In genomic region chr13:97321616-97322321, GRCh38 we compare ENCODE assay signal across 24 cellular contexts.
DNase-seq lines count a peak whose midpoint lies in the region; ATAC-seq and TF ChIP-seq lines count a peak whose summit lies in the region.
"Had no signal": no experiment of that assay in that cellular context is flagged by ENCODE, and none has a peak within 500 bp of the region (broad histone marks: within the 10 kb centered on the region; RNA-seq: fewer than 3 reads in every experiment).

No MANE protein-coding gene starts in this region.

- no peak overlapping the region for H3K14ac ChIP-seq in neuronal stem cell (ENCODE audit: low read length)

- H3K9me3 Mint-ChIP-seq in CD8-positive, alpha-beta memory T cell = no peaks in the 10 kb centered on the region
- H3K9me3 Mint-ChIP-seq: activated CD8-positive, alpha-beta T cell treated with anti-CD3 and anti-CD28 coated beads for 36 hours; CD4-positive, alpha-beta T cell; naive thymus-derived CD8-positive, alpha-beta T cell had no signal

- peak overlapping the region in 2 of 8 donors; percentile 35 to 39 for H3K27ac Mint-ChIP-seq in CD8-positive, alpha-beta memory T cell
- H3K27ac Mint-ChIP-seq: activated CD8-positive, alpha-beta T cell treated with anti-CD3 and anti-CD28 coated beads for 36 hours; CD4-positive, alpha-beta T cell had no signal

- CTCF ChIA-PET in CD8-positive, alpha-beta memory T cell (lab: Charles Lee) = interaction anchor here (1.2 kb wide), 1 partner anchor 212 kb away, joined by 3 read pairs; no protein-coding TSS in a partner anchor

- no peak overlapping the region for H3K4me2 ChIP-seq in neuronal stem cell (ENCODE audit: insufficient read depth, low read length, poor library complexity, severe bottlenecking)

- H3K27ac ChIP-seq in caudate nucleus (ENCODE audit: low read depth, low read length) = peak overlapping the region; percentile 74
- H3K27ac ChIP-seq in heart left ventricle = peak overlapping the region in 7 of 12 donors; percentile 6 to 63 (median 34)
- H3K27ac ChIP-seq in neuronal stem cell (replicated peaks; ENCODE audit: low read length) = no peak overlapping the region
- peak overlapping the region; percentile 5 for H3K27ac ChIP-seq in vagina
- no peak overlapping the region for H3K27ac ChIP-seq in CD8-positive, alpha-beta memory T cell (ENCODE audit: low read depth, low read length)
- H3K27ac ChIP-seq in left lung = no peak overlapping the region
- H3K27ac ChIP-seq: right lobe of liver had no signal

- no peak overlapping the region for H4K8ac ChIP-seq in neuronal stem cell (ENCODE audit: low read depth, low read length)

- H3K79me1 ChIP-seq in neuronal stem cell (ENCODE audit: low read depth, low read length) = no peaks in the 10 kb centered on the region

- H3K27me3 ChIP-seq in heart left ventricle = no peaks in the 10 kb centered on the region
- H3K27me3 ChIP-seq in neuronal stem cell (ENCODE audit: control insufficient read depth in 3 of 3, insufficient read depth in 3 of 3, low read depth in 1 of 3, low read length in 3 of 3) = no peaks in the 10 kb centered on the region
- no peaks in the 10 kb centered on the region for H3K27me3 ChIP-seq in vagina
- no peaks in the 10 kb centered on the region for H3K27me3 ChIP-seq in CD8-positive, alpha-beta memory T cell (ENCODE audit: insufficient read depth, low read length, poor library complexity, severe bottlenecking)
- no peaks in the 10 kb centered on the region for H3K27me3 ChIP-seq in left lung
- H3K27me3 ChIP-seq: right lobe of liver had no signal

- no peak overlapping the region for H3K23ac ChIP-seq in neuronal stem cell (ENCODE audit: low read depth, low read length, poor library complexity)

- H2AFZ ChIP-seq in neuronal stem cell (ENCODE audit: low read length) = no peak overlapping the region

- TF ChIP-seq POLR2A in heart left ventricle (IDR thresholded peaks at IDR 0.05) (no peak), vagina (IDR thresholded peaks at IDR 0.05) (no peak)

- no peaks in the 10 kb centered on the region for H3K27me3 Mint-ChIP-seq in CD8-positive, alpha-beta memory T cell
- H3K27me3 Mint-ChIP-seq: activated CD8-positive, alpha-beta T cell treated with anti-CD3 and anti-CD28 coated beads for 36 hours; CD4-positive, alpha-beta T cell; naive thymus-derived CD8-positive, alpha-beta T cell had no signal

- no peak overlapping the region for H2BK12ac ChIP-seq in neuronal stem cell (ENCODE audit: low read length)

- no peak overlapping the region for H3K4ac ChIP-seq in neuronal stem cell (ENCODE audit: low read length)

- WGBS in heart left ventricle, 4 donors = 48 to 55% (median 54%) methylated on average over 7 of the region's 7 CpGs
- no CpG with 5 or more reads among the region's 7 CpGs for WGBS in neuronal stem cell (ENCODE audit: extremely low coverage in 2 of 2, insufficient read length in 2 of 2, insufficient replicate concordance in 1 of 2), 2 donors

- intact Hi-C loops in heart left ventricle (cut with DNase I) (no loop called here), vagina (cut with DNase I) (no loop called here), left lung (cut with DNase I) (no loop called here)

- H2BK15ac ChIP-seq in neuronal stem cell (ENCODE audit: low read length) = no peak overlapping the region

- peaks cover 0 to 5% (median 0%) of the 10 kb centered on the region in 3 donors for H3K36me3 Mint-ChIP-seq in CD8-positive, alpha-beta memory T cell

- no peak overlapping the region for H3K9ac ChIP-seq in neuronal stem cell (ENCODE audit: low read depth, low read length, poor library complexity)

- no peak overlapping the region for H3K4me3 Mint-ChIP-seq in CD8-positive, alpha-beta memory T cell
- H3K4me3 Mint-ChIP-seq: activated CD8-positive, alpha-beta T cell treated with anti-CD3 and anti-CD28 coated beads for 36 hours; CD4-positive, alpha-beta T cell; naive thymus-derived CD8-positive, alpha-beta T cell had no signal

- H2BK120ac ChIP-seq in neuronal stem cell (ENCODE audit: low read depth, low read length) = no peak overlapping the region

- TF ChIP-seq CTCF in heart left ventricle (IDR thresholded peaks at IDR 0.05) = no peak
- no peak for TF ChIP-seq CTCF in vagina (IDR thresholded peaks at IDR 0.05)
- TF ChIP-seq CTCF in left lung (IDR thresholded peaks at IDR 0.05) = no peak

- H3K4me1 ChIP-seq in heart left ventricle (peaks cover 0 to 88% (median 55%) of the 10 kb centered on the region in 12 donors), neuronal stem cell (ENCODE audit: control insufficient read depth in 2 of 2, insufficient read depth in 1 of 2, low read depth in 1 of 2, low read length in 2 of 2) (peaks cover 0 to 3% of the 10 kb centered on the region in 2 donors), vagina (peaks cover 55% of the 10 kb centered on the region), left lung (peaks cover 6 to 7% of the 10 kb centered on the region in 2 donors)
- no peaks in the 10 kb centered on the region for H3K4me1 ChIP-seq in CD8-positive, alpha-beta memory T cell (ENCODE audit: insufficient read depth, low read length)
- H3K4me1 ChIP-seq: right lobe of liver had no signal

- H3K4me1 Mint-ChIP-seq in CD8-positive, alpha-beta memory T cell = peaks cover 32 to 49% (median 40%) of the 10 kb centered on the region in 3 donors

- H3K9me3 ChIP-seq in heart left ventricle (no peaks in the 10 kb centered on the region), neuronal stem cell (replicated peaks in 1 of 2; ENCODE audit: control insufficient read depth in 2 of 2, insufficient read depth in 1 of 2, low read depth in 1 of 2, low read length in 2 of 2) (no peaks in the 10 kb centered on the region), vagina (no peaks in the 10 kb centered on the region), left lung (no peaks in the 10 kb centered on the region)
- no peaks in the 10 kb centered on the region for H3K9me3 ChIP-seq in CD8-positive, alpha-beta memory T cell (ENCODE audit: low read length)
- H3K9me3 ChIP-seq: right lobe of liver had no signal

- H3K4me3 ChIP-seq in heart left ventricle (no peak overlapping the region), neuronal stem cell (ENCODE audit: low read length in 2 of 2) (no peak overlapping the region), vagina (no peak overlapping the region), left lung (no peak overlapping the region)
- no peak overlapping the region for H3K4me3 ChIP-seq in CD8-positive, alpha-beta memory T cell (ENCODE audit: low read length)
- H3K4me3 ChIP-seq: right lobe of liver had no signal

- H3K18ac ChIP-seq in neuronal stem cell (ENCODE audit: low read length) = peak overlapping the region; percentile 24

- POLR2A ChIA-PET in CD8-positive, alpha-beta memory T cell (lab: Charles Lee) = no interaction called here

- no peak overlapping the region for H4K91ac ChIP-seq in neuronal stem cell (ENCODE audit: low read depth, low read length, poor library complexity)

- H2BK5ac ChIP-seq in neuronal stem cell (ENCODE audit: low read length) = no peak overlapping the region

- ATAC-seq in heart left ventricle (peak; percentile 51 to 68 (median 58)), left lung (no peak)
- ATAC-seq: activated CD4-positive, CD25-positive, alpha-beta regulatory T cell treated with anti-CD3 and anti-CD28 coated beads, Interleukin-2, amount 50 U/mL, for 24 hours; activated CD8-positive, alpha-beta T cell treated with anti-CD3 and anti-CD28 coated beads for 36 hours; HCT116; naive thymus-derived CD8-positive, alpha-beta T cell had no signal

- H2AK5ac ChIP-seq in neuronal stem cell (ENCODE audit: low read depth, low read length) = no peak overlapping the region

- DNase-seq in caudate nucleus (lab: John Stamatoyannopoulos, UW) (peak in 40 of 61 donors; percentile 24 to 91 (median 52)), heart left ventricle (no peak), neuronal stem cell (ENCODE audit: low spot score) (no peak), vagina (ENCODE audit: extremely low spot score in 2 of 2) (no peak), GF-D8 (lab: John Stamatoyannopoulos, UW) (no peak), left lung (no peak)
- no peak for DNase-seq in CD8-positive, alpha-beta memory T cell
- DNase-seq: activated CD8-positive, alpha-beta T cell treated with anti-CD3 and anti-CD28 coated beads for 36 hours; activated gamma-delta T cell treated with Interleukin-2 at 50 U/mL for 16 hours; activated T-cell treated with anti-CD3 and anti-CD28 coated beads for 4 hours; CD4-positive, alpha-beta T cell; DMS79; foreskin melanocyte; KBM-7; kidney; MM.1S; naive thymus-derived CD8-positive, alpha-beta T cell; NCI-H1436; NCI-H526 treated with DMSO at 0.1 percent for 48 hours; right lobe of liver; stimulated activated CD8-positive, alpha-beta memory T cell treated with anti-CD3 and anti-CD28 coated beads, Interleukin-4, amount 100 ng/mL, for 48 hours; SW 1271 had no signal

- H3K36me3 ChIP-seq in heart left ventricle = no peaks in the 10 kb centered on the region
- H3K36me3 ChIP-seq in neuronal stem cell (replicated peaks in 1 of 2; ENCODE audit: control insufficient read depth in 2 of 2, insufficient read depth in 2 of 2, low read length in 2 of 2) = no peaks in the 10 kb centered on the region
- no peaks in the 10 kb centered on the region for H3K36me3 ChIP-seq in vagina
- H3K36me3 ChIP-seq in CD8-positive, alpha-beta memory T cell (ENCODE audit: insufficient read depth, low read length) = no peaks in the 10 kb centered on the region
- H3K36me3 ChIP-seq in left lung = no peaks in the 10 kb centered on the region
- H3K36me3 ChIP-seq: right lobe of liver had no signal

Comparison
In these comparisons a context has a peak if more than half of its experiments do, and no peak if none do; other contexts are left out.
1. DNase-seq: peak in caudate nucleus (40 of 61); none in heart left ventricle (0 of 5), neuronal stem cell (single experiment), vagina (0 of 2), GF-D8 (single experiment), CD8-positive, alpha-beta memory T cell (0 of 5) and left lung (0 of 2).
2. H3K27ac ChIP-seq: peak in caudate nucleus (single experiment), heart left ventricle (7 of 12) and vagina (single experiment); none in neuronal stem cell (single experiment), CD8-positive, alpha-beta memory T cell (single experiment) and left lung (0 of 2).